ENCODE assay signal across 19 cellular contexts in the genomic region with DNA sequence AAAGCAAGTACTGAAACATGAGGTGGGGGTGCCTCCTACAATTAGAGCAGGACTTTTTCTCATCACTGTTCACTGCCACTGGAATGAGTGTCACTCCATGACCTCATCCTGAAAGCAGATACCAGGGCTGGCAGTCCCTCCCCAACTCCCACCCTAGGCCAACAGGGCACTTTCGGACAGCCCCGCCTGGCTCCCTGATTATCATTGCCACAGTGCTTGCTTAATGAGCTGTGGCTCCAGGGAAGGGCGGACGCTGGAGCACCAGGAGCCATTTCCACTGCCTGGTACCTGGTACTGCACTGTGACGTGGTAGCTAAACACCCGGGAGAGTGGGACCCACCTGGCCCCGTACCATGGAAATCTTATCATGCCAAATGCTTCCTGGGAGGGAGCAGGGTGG. TPM values are rescaled to one million over a fixed set of nuclear protein-coding genes. Genes with fewer than 3 reads are reported as not detected.
DNase-seq lines count a peak whose midpoint lies in the region; ATAC-seq, FAIRE-seq and TF ChIP-seq lines count a peak whose summit lies in the region.
"Had no signal": no experiment of that assay in that cellular context is flagged by ENCODE, and none has a peak within 500 bp of the region (broad histone marks: within the 10 kb centered on the region; RNA-seq: fewer than 3 reads in every experiment).

No MANE protein-coding gene starts in this region.

- TF ChIP-seq POLR2A in K562 (conservative IDR thresholded peaks at IDR 0.05) (no peak), right lobe of liver (IDR thresholded peaks at IDR 0.05) (no peak)

- TF ChIP-seq EP300 in K562 (IDR thresholded peaks at IDR 0.05; ENCODE audit: low read length) = no peak

- no peak overlapping the region for H3K4me2 ChIP-seq in K562 (ENCODE audit: insufficient read depth, low read length)

- no peak overlapping the region for H3K27ac ChIP-seq in CD4-positive, CD25-positive, alpha-beta regulatory T cell (ENCODE audit: insufficient read depth, low read length, poor library complexity, severe bottlenecking)
- no peak overlapping the region for H3K27ac ChIP-seq in K562 (ENCODE audit: extremely low read depth, low read depth, low read length)
- H3K27ac ChIP-seq in skeletal muscle tissue (ENCODE audit: low read depth, low read length) = peak overlapping the region; percentile 72
- H3K27ac ChIP-seq in right lobe of liver = no peak overlapping the region
- H3K27ac ChIP-seq: upper lobe of left lung had no signal

- no peaks in the 10 kb centered on the region for H3K27me3 ChIP-seq in CD4-positive, CD25-positive, alpha-beta regulatory T cell (ENCODE audit: control insufficient read depth, insufficient read depth, low read length)
- H3K27me3 ChIP-seq in K562 (ENCODE audit: control insufficient read depth in 2 of 2, insufficient read depth in 2 of 2, low read length in 2 of 2) (no peaks in the 10 kb centered on the region), skeletal muscle tissue (ENCODE audit: control insufficient read depth in 3 of 3, insufficient read depth in 3 of 3, low read length in 3 of 3) (no peaks in the 10 kb centered on the region), right lobe of liver (no peaks in the 10 kb centered on the region)
- H3K27me3 ChIP-seq: upper lobe of left lung had no signal

- intact Hi-C loops in K562 (cut with micrococcal nuclease) = no loop called here
- intact Hi-C loops in right lobe of liver (cut with DNase I) = no loop called here

- H3K4me3 Mint-ChIP-seq in CD4-positive, CD25-positive, alpha-beta regulatory T cell = no peak overlapping the region
- no peak overlapping the region for H3K4me3 Mint-ChIP-seq in HFFc6
- H3K4me3 Mint-ChIP-seq: activated CD8-positive, alpha-beta T cell treated with anti-CD3 and anti-CD28 coated beads, Interleukin-2, amount 10 ng/mL, durations not matched to agents 7 days and 5 days; H9 had no signal

- peak overlapping the region in 1 of 2 experiments; percentile 14; a peak in 2 of 4 replicates for H3K9ac ChIP-seq in K562 (ENCODE audit: insufficient read depth in 1 of 2, low read depth in 2 of 2, low read length in 2 of 2)
- H3K9ac ChIP-seq in skeletal muscle tissue (ENCODE audit: low read depth in 1 of 3, low read length in 3 of 3) = peak overlapping the region in 2 of 3 donors; percentile 20 to 27

- in situ Hi-C loops in K562 (cut with MboI) = no loop called here

- CTCF ChIA-PET in K562 (lab: Yijun Ruan, JAX; ENCODE audit: low intra/inter-chr PET ratio) = no interaction called here

- no peak overlapping the region for H3K4me3 ChIP-seq in CD4-positive, CD25-positive, alpha-beta regulatory T cell (ENCODE audit: low read depth, low read length)
- H3K4me3 ChIP-seq in K562 (no peak overlapping the region), skeletal muscle tissue (ENCODE audit: low read length in 3 of 3) (peak overlapping the region in 1 of 3 donors; percentile 45), right lobe of liver (no peak overlapping the region)
- H3K4me3 ChIP-seq: upper lobe of left lung had no signal

- H2AFZ ChIP-seq in K562 (ENCODE audit: low read depth, low read length) = no peak overlapping the region

- peaks cover 19% of the 10 kb centered on the region for H3K4me1 ChIP-seq in CD4-positive, CD25-positive, alpha-beta regulatory T cell (ENCODE audit: control insufficient read depth, insufficient read depth, low read length, poor library complexity, severe bottlenecking)
- H3K4me1 ChIP-seq in K562 (replicated peaks in 1 of 2; ENCODE audit: control insufficient read depth in 2 of 2, insufficient read depth in 2 of 2, low read length in 2 of 2) = peaks cover 21 to 27% of the 10 kb centered on the region in 2 experiments
- peaks cover 46 to 69% (median 64%) of the 10 kb centered on the region in 3 donors for H3K4me1 ChIP-seq in skeletal muscle tissue (ENCODE audit: control insufficient read depth in 3 of 3, insufficient read depth in 3 of 3, low read length in 3 of 3)
- H3K4me1 ChIP-seq in right lobe of liver = no peaks in the 10 kb centered on the region

- TF ChIP-seq RAD21 in K562 (CRISPR knock-in tag; conservative IDR thresholded peaks at IDR 0.05 in 1 of 2, IDR thresholded peaks at IDR 0.05 in 1 of 2) = no peak

- peaks cover 11% of the 10 kb centered on the region for H3K9me1 ChIP-seq in K562 (ENCODE audit: control insufficient read depth, insufficient read depth, low read length)

- FAIRE-seq in K562 (lab: Jason Lieb, UNC) = no peak
- FAIRE-seq: colon, G401.6 had no signal

- POLR2A ChIA-PET in K562 (lab: Yijun Ruan, JAX) = interaction anchor here (1.4 to 15.5 kb wide), 4 partner anchors 8 to 21 kb away, joined by 3 to 380 read pairs (median 24); partner anchors contain the start of gene SLC9A1

- peaks cover 5 to 25% (median 18%) of the 10 kb centered on the region in 4 donors for H3K4me1 Mint-ChIP-seq in CD4-positive, CD25-positive, alpha-beta regulatory T cell
- peaks cover 15% of the 10 kb centered on the region for H3K4me1 Mint-ChIP-seq in HFFc6 (ENCODE audit: low read depth)

- no peaks in the 10 kb centered on the region for H3K9me3 Mint-ChIP-seq in CD4-positive, CD25-positive, alpha-beta regulatory T cell
- no peaks in the 10 kb centered on the region for H3K9me3 Mint-ChIP-seq in HFFc6
- H3K9me3 Mint-ChIP-seq: H9 had no signal

- ATAC-seq in CD4-positive, CD25-positive, alpha-beta regulatory T cell (ENCODE audit: low read depth in 2 of 2) = no peak
- ATAC-seq in K562 (no peak), GM19351 (IDR thresholded peaks at IDR 0.05; ENCODE audit: unreplicated experiment) (no peak), right lobe of liver (no peak)
- ATAC-seq: activated CD8-positive, alpha-beta T cell treated with anti-CD3 and anti-CD28 coated beads, Interleukin-2, amount 10 ng/mL, durations not matched to agents 7 days and 5 days had no signal

- peaks cover 2% of the 10 kb centered on the region for H3K36me3 ChIP-seq in CD4-positive, CD25-positive, alpha-beta regulatory T cell (ENCODE audit: control insufficient read depth, insufficient read depth, low read length)
- H3K36me3 ChIP-seq in K562 (ENCODE audit: control insufficient read depth, insufficient read depth, low read length) (peaks cover 8% of the 10 kb centered on the region; the same call in 2 of the 3 replicates), skeletal muscle tissue (ENCODE audit: control insufficient read depth in 3 of 3, insufficient read depth in 3 of 3, low read length in 3 of 3) (peaks cover 0 to 2% (median 0%) of the 10 kb centered on the region in 3 donors), right lobe of liver (no peaks in the 10 kb centered on the region)

- no peaks in the 10 kb centered on the region for H4K20me1 ChIP-seq in K562 (replicated peaks; ENCODE audit: control insufficient read depth, insufficient read depth, low read length)

- DNase-seq in CD4-positive, CD25-positive, alpha-beta regulatory T cell = no peak
- no peak for DNase-seq in K562 (ENCODE audit: extremely low read depth in 1 of 4, low spot score in 3 of 4)
- peak; percentile 93 for DNase-seq in left kidney (ENCODE audit: low read depth, low spot score)
- no peak for DNase-seq in HFFc6
- no peak for DNase-seq in GM19238 (ENCODE audit: insufficient read length, low spot score)
- DNase-seq in right lobe of liver = no peak
- DNase-seq: ACHN; activated CD4-positive, CD25-positive, alpha-beta regulatory T cell treated with anti-CD3 and anti-CD28 coated beads, Interleukin-2, amount 50 U/mL, for 72 hours; activated CD8-positive, alpha-beta T cell treated with anti-CD3 and anti-CD28 coated beads, Interleukin-2, amount 10 ng/mL, durations not matched to agents 7 days and 5 days; H9; NCI-H187 treated with DMSO at 0.1 percent for 48 hours; SHP77; stimulated activated CD4-positive, alpha-beta T cell treated with anti-CD3 and anti-CD28 coated beads, Interleukin-12 subunit alpha, Interleukin-12 subunit beta, amount 100 ng/mL, for 4 hours; SW 1271; upper lobe of left lung had no signal

- WGBS in K562 (ENCODE audit: insufficient coverage, low coverage, missing lambda C conversion rate) = 86% methylated on average over 7 of the region's 7 CpGs
- WGBS in right lobe of liver (ENCODE audit: insufficient coverage, low coverage, low lambda C conversion rate, missing lambda C conversion rate) = no CpG with 5 or more reads among the region's 7 CpGs

- no peaks in the 10 kb centered on the region for H3K9me3 ChIP-seq in CD4-positive, CD25-positive, alpha-beta regulatory T cell (ENCODE audit: control insufficient read depth in 2 of 2, low read length in 2 of 2)
- no peaks in the 10 kb centered on the region for H3K9me3 ChIP-seq in K562 (replicated peaks; ENCODE audit: control insufficient read depth, insufficient read depth, low read depth, low read length)
- H3K9me3 ChIP-seq in skeletal muscle tissue (ENCODE audit: control insufficient read depth in 3 of 3, low read length in 3 of 3) = no peaks in the 10 kb centered on the region
- no peaks in the 10 kb centered on the region for H3K9me3 ChIP-seq in right lobe of liver
- H3K9me3 ChIP-seq: upper lobe of left lung had no signal

- H3K36me3 Mint-ChIP-seq in CD4-positive, CD25-positive, alpha-beta regulatory T cell = peaks cover 4% of the 10 kb centered on the region
- no peaks in the 10 kb centered on the region for H3K36me3 Mint-ChIP-seq in HFFc6 (ENCODE audit: low read depth)

- TF ChIP-seq CTCF in K562 (IDR thresholded peaks at IDR 0.05 in 2 of 3, conservative IDR thresholded peaks at IDR 0.05 in 1 of 3; ENCODE audit: insufficient read depth in 2 of 3, low read depth in 1 of 3, low read length in 3 of 3) = no peak
- no peak for TF ChIP-seq CTCF in HFFc6 (IDR thresholded peaks at IDR 0.05)
- no peak for TF ChIP-seq CTCF in right lobe of liver (IDR thresholded peaks at IDR 0.05)

- no peaks in the 10 kb centered on the region for H3K79me2 ChIP-seq in K562 (ENCODE audit: control insufficient read depth, insufficient read depth, low read length)

- no TSS peak for BruUV-seq in K562 (replicated peaks; lab: Mats Ljungman, UMichigan)

- no peaks in the 10 kb centered on the region for H3K27me3 Mint-ChIP-seq in CD4-positive, CD25-positive, alpha-beta regulatory T cell
- peaks cover 1% of the 10 kb centered on the region for H3K27me3 Mint-ChIP-seq in HFFc6 (ENCODE audit: insufficient read depth)

- peak overlapping the region in 2 of 3 donors; percentile 31 to 69 for H3K27ac Mint-ChIP-seq in CD4-positive, CD25-positive, alpha-beta regulatory T cell
- no peak overlapping the region for H3K27ac Mint-ChIP-seq in HFFc6
- H3K27ac Mint-ChIP-seq: activated CD8-positive, alpha-beta T cell treated with anti-CD3 and anti-CD28 coated beads, Interleukin-2, amount 10 ng/mL, durations not matched to agents 7 days and 5 days; H9 had no signal

RNA-seq across cellular contexts. Expression of gene SLC9A1, which starts 22.3 kb away (rescaled TPM):
- total RNA-seq in CD4-positive, CD25-positive, alpha-beta regulatory T cell = 32.3 TPM
- polyA plus RNA-seq in CD4-positive, CD25-positive, alpha-beta regulatory T cell = 1 to 10 TPM; 5.4 to 8.7 (median 7.0) TPM
- 17.2 and 40.8 TPM in 2 replicates for total RNA-seq in K562 (2011; cell fraction: chromatin; rRNA removed; ENCODE audit: low replicate concordance)
- 19.7 and 20.2 TPM in 2 replicates for total RNA-seq in K562 (2011; cell fraction: nucleolus; rRNA removed)
- 24.2 and 34.4 TPM in 2 replicates for total RNA-seq in K562 (2011; cell fraction: nucleoplasm; rRNA removed)
- total RNA-seq in K562 (2014; rRNA removed) (1.8 and 2.9 TPM in 2 replicates), K562 (2014; rRNA removed; fragmentation: Illumina TruSeq; extraction: Trizol) (1.1 and 2.0 TPM in 2 replicates), K562 (2015; rRNA removed; fragmentation: Illumina TruSeq; extraction: Trizol) (3.4 and 3.8 TPM in 2 replicates), K562 (2021) (12.7 and 13.6 TPM in 2 replicates), skeletal muscle tissue (1.6 TPM), right lobe of liver (1 to 10 TPM; 1.7 to 4.3 (median 3.0) TPM)
- polyA plus RNA-seq in K562 (2011; rRNA removed) (1.5 and 4.5 TPM in 2 replicates), K562 (2014; fragmentation: Illumina TruSeq; extraction: Trizol) (14.4 and 16.6 TPM in 2 replicates), K562 (2014; fragmentation: Nextera tagmentation; extraction: Ambion mirVana) (1 to 10 TPM in 1 of 2 experiments, under 1 TPM in 1; 0.59 to 1.0 TPM), K562 (2014; rRNA removed) (5.2 and 5.7 TPM in 2 replicates)
- 2.0 and 4.6 TPM in 2 replicates for polyA plus RNA-seq in K562 (2011; cell fraction: cytosol; rRNA removed)
- polyA plus RNA-seq in K562 (2011; cell fraction: nucleus; rRNA removed) = 13.2 and 13.4 TPM in 2 replicates
- polyA plus RNA-seq in K562 (2012) = 11.6 and 12.8 TPM in 2 replicates
- polyA minus RNA-seq in K562 (2011; rRNA and poly(A)+ RNA removed) = 3.3 and 3.4 TPM in 2 replicates
- 4.0 and 7.6 TPM in 2 replicates for polyA minus RNA-seq in K562 (2011; cell fraction: cytosol; rRNA and poly(A)+ RNA removed)
- 3.8 and 5.0 TPM in 2 replicates for polyA minus RNA-seq in K562 (2011; cell fraction: nucleus; rRNA and poly(A)+ RNA removed)
- total RNA-seq in HFFc6 (2021; fragmentation: NEBNext Ultra II Directional; extraction: Animal tissue kit (Norgen Biotek cat#: 25700)) = 10 to 100 TPM; 37.1 to 51.0 (median 44.7) TPM
